ENCODE assay signal across 9 cellular contexts in genomic region chr16:10939649-10940206, GRCh38. TPM values are rescaled to one million over a fixed set of nuclear protein-coding genes. Genes with fewer than 3 reads are reported as not detected.
DNase-seq lines count a peak whose midpoint lies in the region.
"Had no signal": no experiment of that assay in that cellular context is flagged by ENCODE, and none has a peak within 500 bp of the region (broad histone marks: within the 10 kb centered on the region; RNA-seq: fewer than 3 reads in every experiment).

No MANE protein-coding gene starts in this region.

- no peaks in the 10 kb centered on the region for H3K9me3 Mint-ChIP-seq in activated T-cell treated with anti-CD3 and anti-CD28 coated beads, Interleukin-2, amount 50 U/mL, for 24 hours
- H3K9me3 Mint-ChIP-seq in activated naive CD8-positive, alpha-beta T cell (ENCODE audit: low read depth) = no peaks in the 10 kb centered on the region

- peak overlapping the region; percentile 70 to 88 for H3K4me3 ChIP-seq in stomach smooth muscle (ENCODE audit: low read length in 2 of 2)

- no peaks in the 10 kb centered on the region for H3K9me3 ChIP-seq in stomach smooth muscle (ENCODE audit: control insufficient read depth in 2 of 2, low read length in 2 of 2)
- H3K9me3 ChIP-seq: colonic mucosa had no signal

- peaks cover 64% of the 10 kb centered on the region for H3K4me1 ChIP-seq in stomach smooth muscle (ENCODE audit: control insufficient read depth, insufficient read depth, low read length)

- H3K27me3 ChIP-seq in layer of hippocampus (ENCODE audit: control insufficient read depth, insufficient read depth, low read length) = no peaks in the 10 kb centered on the region
- no peaks in the 10 kb centered on the region for H3K27me3 ChIP-seq in stomach smooth muscle (ENCODE audit: control insufficient read depth in 1 of 2, insufficient read depth in 2 of 2, low read length in 2 of 2)
- H3K27me3 ChIP-seq: colonic mucosa had no signal

- peaks cover 81% of the 10 kb centered on the region for H3K4me1 Mint-ChIP-seq in activated T-cell treated with anti-CD3 and anti-CD28 coated beads, Interleukin-2, amount 50 U/mL, for 24 hours (ENCODE audit: low read depth)
- H3K4me1 Mint-ChIP-seq in activated naive CD8-positive, alpha-beta T cell (ENCODE audit: low read depth) = peaks cover 76% of the 10 kb centered on the region

- H3K36me3 ChIP-seq in stomach smooth muscle (ENCODE audit: control insufficient read depth in 2 of 2, insufficient read depth in 2 of 2, low read length in 2 of 2) = peaks cover 0 to 2% of the 10 kb centered on the region in 2 donors
- H3K36me3 ChIP-seq: colonic mucosa had no signal

- H3K27ac ChIP-seq in layer of hippocampus (ENCODE audit: low read depth, low read length) = peak overlapping the region; percentile 43
- peak overlapping the region; percentile 53 for H3K27ac ChIP-seq in stomach smooth muscle (ENCODE audit: low read length)

- peaks cover 73% of the 10 kb centered on the region for H3K36me3 Mint-ChIP-seq in activated T-cell treated with anti-CD3 and anti-CD28 coated beads, Interleukin-2, amount 50 U/mL, for 24 hours (ENCODE audit: low read depth)
- peaks cover 12% of the 10 kb centered on the region for H3K36me3 Mint-ChIP-seq in activated naive CD8-positive, alpha-beta T cell

- H3K27me3 Mint-ChIP-seq in activated T-cell treated with anti-CD3 and anti-CD28 coated beads, Interleukin-2, amount 50 U/mL, for 24 hours = no peaks in the 10 kb centered on the region
- no peaks in the 10 kb centered on the region for H3K27me3 Mint-ChIP-seq in activated naive CD8-positive, alpha-beta T cell

- H3K4me3 Mint-ChIP-seq in activated T-cell treated with anti-CD3 and anti-CD28 coated beads, Interleukin-2, amount 50 U/mL, for 24 hours = peak overlapping the region; percentile 94
- H3K4me3 Mint-ChIP-seq in activated naive CD8-positive, alpha-beta T cell = peak overlapping the region; percentile 95

- peak overlapping the region in 1 of 2 donors; percentile 42 for H3K9ac ChIP-seq in stomach smooth muscle (ENCODE audit: low read length in 2 of 2)

- no peak for DNase-seq in activated T-cell treated with anti-CD3 and anti-CD28 coated beads, Interleukin-2, amount 50 U/mL, for 24 hours
- DNase-seq in activated T-cell treated with anti-CD3 and anti-CD28 coated beads for 4 hours = no peak
- no peak for DNase-seq in ureter (ENCODE audit: low spot score)
- no peak for DNase-seq in COR-L47 (lab: John Stamatoyannopoulos, UW)
- DNase-seq in NCI-H1417 treated with DMSO at 0.1 percent for 48 hours (lab: John Stamatoyannopoulos, UW) = no peak

- peak overlapping the region; percentile 93 for H3K27ac Mint-ChIP-seq in activated T-cell treated with anti-CD3 and anti-CD28 coated beads, Interleukin-2, amount 50 U/mL, for 24 hours
- peak overlapping the region; percentile 79 for H3K27ac Mint-ChIP-seq in activated naive CD8-positive, alpha-beta T cell

RNA-seq across cellular contexts. Expression of gene DEXI, which starts 2.5 kb away (rescaled TPM):
- total RNA-seq in ureter = 33.9 TPM

RNA-seq across cellular contexts. Expression of gene CLEC16A, which starts 4.6 kb away (rescaled TPM):
- 38.8 TPM for total RNA-seq in ureter
